17 cellular contexts compared by ENCODE assay signal in genomic region chr10:71639412-71639719, GRCh38.
"Had no signal": no experiment of that assay in that cellular context is flagged by ENCODE, and none has a peak within 500 bp of the region (broad histone marks: within the 10 kb centered on the region; RNA-seq: fewer than 3 reads in every experiment).

No MANE protein-coding gene starts in this region.

- H3K4me1 ChIP-seq: vagina had no signal

- H3K9ac ChIP-seq: SK-N-SH had no signal

- ATAC-seq: stimulated activated naive B cell treated with anti-CD40 and anti-IgM and Interleukin-4, amounts not matched to agents 10 μg/mL and 1 μg/mL and 100 μg/mL, for 72 hours; T-cell had no signal

- H3K27ac ChIP-seq: cardiac muscle cell, tibial artery, vagina had no signal

- H3K9me3 Mint-ChIP-seq: activated naive CD4-positive, alpha-beta T cell treated with anti-CD3 and anti-CD28 coated beads, Interleukin-2, amount 10 ng/mL, durations not matched to agents 7 days and 5 days; memory B cell; nephron; stimulated activated naive B cell treated with anti-CD40 and anti-IgM and Interleukin-4, amounts not matched to agents 10 μg/mL and 1 μg/mL and 100 μg/mL, for 72 hours; T-cell had no signal

- H3K36me3 Mint-ChIP-seq: activated naive CD4-positive, alpha-beta T cell treated with anti-CD3 and anti-CD28 coated beads, Interleukin-2, amount 10 ng/mL, durations not matched to agents 7 days and 5 days; memory B cell; stimulated activated naive B cell treated with anti-CD40 and anti-IgM and Interleukin-4, amounts not matched to agents 10 μg/mL and 1 μg/mL and 100 μg/mL, for 72 hours; T-cell had no signal

- DNase-seq: activated CD4-positive, alpha-beta T cell treated with anti-CD3 and anti-CD28 coated beads for 1 hour; activated CD4-positive, alpha-beta T cell treated with anti-CD3 and anti-CD28 coated beads, Interleukin-2, amount 50 U/mL, for 4 hours; activated naive CD4-positive, alpha-beta T cell treated with anti-CD3 and anti-CD28 coated beads, Interleukin-2, amount 10 ng/mL, durations not matched to agents 7 days and 5 days; activated T-cell treated with anti-CD3 and anti-CD28 coated beads for 4 hours; effector CD8-positive, alpha-beta T cell; foreskin fibroblast; left lung; SK-N-SH; stimulated activated CD4-positive, alpha-beta T cell treated with anti-CD3 and anti-CD28 coated beads, Interleukin-1b, Interleukin-23, amount 100 ng/mL, for 48 hours; stimulated activated naive B cell treated with anti-CD40 and anti-IgM and Interleukin-4, amounts not matched to agents 10 μg/mL and 1 μg/mL and 100 μg/mL, for 72 hours; T-cell; T-helper 9 cell; tibial artery had no signal

- H3K27me3 Mint-ChIP-seq: T-cell had no signal

- H3K9me3 ChIP-seq: left lung, SK-N-SH, tibial artery, vagina had no signal

- H3K4me3 Mint-ChIP-seq: activated naive CD4-positive, alpha-beta T cell treated with anti-CD3 and anti-CD28 coated beads, Interleukin-2, amount 10 ng/mL, durations not matched to agents 7 days and 5 days; memory B cell; stimulated activated naive B cell treated with anti-CD40 and anti-IgM and Interleukin-4, amounts not matched to agents 10 μg/mL and 1 μg/mL and 100 μg/mL, for 72 hours; T-cell had no signal

- H3K27ac Mint-ChIP-seq: activated naive CD4-positive, alpha-beta T cell treated with anti-CD3 and anti-CD28 coated beads, Interleukin-2, amount 10 ng/mL, durations not matched to agents 7 days and 5 days; memory B cell; stimulated activated naive B cell treated with anti-CD40 and anti-IgM and Interleukin-4, amounts not matched to agents 10 μg/mL and 1 μg/mL and 100 μg/mL, for 72 hours; T-cell had no signal

- H3K36me3 ChIP-seq: cardiac muscle cell, left lung, tibial artery, vagina had no signal

- H3K4me3 ChIP-seq: cardiac muscle cell, tibial artery, vagina had no signal

- H3K27me3 ChIP-seq: left lung, vagina had no signal
